Comparison of ENCODE assay signal across 19 cellular contexts in genomic region chr1:195568389-195568788, GRCh38.
DNase-seq lines count a peak whose midpoint lies in the region; ATAC-seq and TF ChIP-seq lines count a peak whose summit lies in the region.
"Had no signal": no experiment of that assay in that cellular context is flagged by ENCODE, and none has a peak within 500 bp of the region (broad histone marks: within the 10 kb centered on the region; RNA-seq: fewer than 3 reads in every experiment).

No MANE protein-coding gene starts in this region.

- H3K9ac ChIP-seq in PC-3 (ENCODE audit: low read length) (no peak overlapping the region), fibroblast of lung (ENCODE audit: insufficient read depth, low read length) (no peak overlapping the region), endodermal cell (ENCODE audit: extremely low read depth, low read length, poor library complexity, severe bottlenecking) (no peak overlapping the region)

- H3K4me3 ChIP-seq in AG04450 (ENCODE audit: low read depth, low read length), result no peak overlapping the region
- no peak overlapping the region for H3K4me3 ChIP-seq in GM23338
- no peak overlapping the region for H3K4me3 ChIP-seq in PC-3 (ENCODE audit: low read length)
- H3K4me3 ChIP-seq in fibroblast of lung (replicated peaks in 1 of 4; ENCODE audit: control extremely low read depth in 1 of 4, insufficient read depth in 1 of 4, low read depth in 3 of 4, low read length in 4 of 4), result no peak overlapping the region
- H3K4me3 ChIP-seq in endodermal cell (ENCODE audit: low read length), result no peak overlapping the region
- H3K4me3 ChIP-seq: A549, K562 had no signal

- H3K79me2 ChIP-seq in GM23338 (replicated peaks; ENCODE audit: insufficient read depth) (no peaks in the 10 kb centered on the region), PC-3 (ENCODE audit: low read length) (no peaks in the 10 kb centered on the region), fibroblast of lung (ENCODE audit: control insufficient read depth, insufficient read depth, low read length) (no peaks in the 10 kb centered on the region)

- H3K9me3 ChIP-seq in AG04450 (ENCODE audit: control insufficient read depth, insufficient read depth, low read length) (no peaks in the 10 kb centered on the region), PC-3 (ENCODE audit: low read length) (no peaks in the 10 kb centered on the region), fibroblast of lung (ENCODE audit: control insufficient read depth, insufficient read depth, low read depth, low read length) (no peaks in the 10 kb centered on the region), endodermal cell (ENCODE audit: control insufficient read depth, low read length) (no peaks in the 10 kb centered on the region)
- H3K9me3 ChIP-seq: A549, BE2C had no signal

- H3K9me3 Mint-ChIP-seq in GM23338 (no peaks in the 10 kb centered on the region), endodermal cell (no peaks in the 10 kb centered on the region)

- intact Hi-C loops in PC-3 (cut with micrococcal nuclease), result no loop called here

- no peaks in the 10 kb centered on the region for H3K36me3 Mint-ChIP-seq in GM23338 (ENCODE audit: low read depth)
- H3K36me3 Mint-ChIP-seq in endodermal cell (ENCODE audit: low read depth), result no peaks in the 10 kb centered on the region
- H3K36me3 Mint-ChIP-seq: CD4-positive, CD25-positive, alpha-beta regulatory T cell; CD8-positive, alpha-beta memory T cell had no signal

- no peaks in the 10 kb centered on the region for H4K20me1 ChIP-seq in GM23338 (replicated peaks; ENCODE audit: insufficient read depth)
- H4K20me1 ChIP-seq in PC-3 (ENCODE audit: low read length), result no peaks in the 10 kb centered on the region
- H4K20me1 ChIP-seq in fibroblast of lung (ENCODE audit: control insufficient read depth, extremely low read depth, insufficient read depth, low read length), result no peaks in the 10 kb centered on the region

- H3K4me1 ChIP-seq in GM23338 (ENCODE audit: insufficient read depth) (no peaks in the 10 kb centered on the region), PC-3 (ENCODE audit: insufficient read depth, low read length) (no peaks in the 10 kb centered on the region), fibroblast of lung (ENCODE audit: control insufficient read depth, extremely low read depth, insufficient read depth, low read length) (no peaks in the 10 kb centered on the region), endodermal cell (ENCODE audit: control insufficient read depth, insufficient read depth, low read length) (no peaks in the 10 kb centered on the region)
- H3K4me1 ChIP-seq: A549, BE2C had no signal

- no peaks in the 10 kb centered on the region for H3K27me3 Mint-ChIP-seq in GM23338 (ENCODE audit: insufficient read depth, low read depth, poor library complexity)
- H3K27me3 Mint-ChIP-seq in endodermal cell (ENCODE audit: insufficient read depth), result no peaks in the 10 kb centered on the region
- H3K27me3 Mint-ChIP-seq: CD4-positive, CD25-positive, alpha-beta regulatory T cell; CD8-positive, alpha-beta memory T cell had no signal

- peak overlapping the region; percentile 32 for H3K27ac ChIP-seq in AG04450 (ENCODE audit: low read depth, low read length)
- no peak overlapping the region for H3K27ac ChIP-seq in GM23338 (ENCODE audit: low read depth)
- no peak overlapping the region for H3K27ac ChIP-seq in PC-3 (ENCODE audit: low read length)
- no peak overlapping the region for H3K27ac ChIP-seq in fibroblast of lung (ENCODE audit: insufficient read depth, low read length)
- H3K27ac ChIP-seq in endodermal cell (ENCODE audit: low read depth, low read length), result no peak overlapping the region
- H3K27ac ChIP-seq: 22Rv1, A549, HL-60 had no signal

- H3K36me3 ChIP-seq in GM23338 (ENCODE audit: insufficient read depth) (no peaks in the 10 kb centered on the region), PC-3 (ENCODE audit: low read depth, low read length) (no peaks in the 10 kb centered on the region), fibroblast of lung (ENCODE audit: control insufficient read depth, insufficient read depth, low read length) (no peaks in the 10 kb centered on the region), endodermal cell (ENCODE audit: control insufficient read depth, insufficient read depth, low read length) (no peaks in the 10 kb centered on the region)
- H3K36me3 ChIP-seq: BE2C had no signal

- CTCF ChIA-PET in AG04450 (lab: Charles Lee), result interaction anchor here (1.0 kb wide), 1 partner anchor 15 kb away, joined by 4 read pairs; no protein-coding TSS in a partner anchor
- CTCF ChIA-PET in PC-3 (lab: Charles Lee), result no interaction called here

- H3K9me2 ChIP-seq in GM23338 (ENCODE audit: insufficient read depth), result no peaks in the 10 kb centered on the region
- no peaks in the 10 kb centered on the region for H3K9me2 ChIP-seq in PC-3 (replicated peaks; ENCODE audit: low read length)

- H3K27me3 ChIP-seq in AG04450 (ENCODE audit: control insufficient read depth, insufficient read depth, low read length) (no peaks in the 10 kb centered on the region), GM23338 (ENCODE audit: insufficient read depth) (no peaks in the 10 kb centered on the region), PC-3 (ENCODE audit: low read length) (no peaks in the 10 kb centered on the region), fibroblast of lung (ENCODE audit: control insufficient read depth, insufficient read depth, low read length) (no peaks in the 10 kb centered on the region), endodermal cell (ENCODE audit: control insufficient read depth, insufficient read depth, low read length, poor library complexity, severe bottlenecking) (no peaks in the 10 kb centered on the region)
- H3K27me3 ChIP-seq: BE2C had no signal

- no TSS peak for BruUV-seq in PC-3 (replicated peaks; lab: Mats Ljungman, UMichigan)

- no peak overlapping the region for H3K27ac Mint-ChIP-seq in GM23338
- no peak overlapping the region for H3K27ac Mint-ChIP-seq in endodermal cell
- H3K27ac Mint-ChIP-seq: CD4-positive, CD25-positive, alpha-beta regulatory T cell; CD8-positive, alpha-beta memory T cell; H9 had no signal

- TF ChIP-seq CTCF in AG04450 (IDR thresholded peaks at IDR 0.05; ENCODE audit: low read depth, low read length) (no peak), GM23338 (conservative IDR thresholded peaks at IDR 0.05; ENCODE audit: low read depth in 2 of 2) (no peak), PC-3 (conservative IDR thresholded peaks at IDR 0.05; ENCODE audit: low read depth, low read length) (no peak), fibroblast of lung (conservative IDR thresholded peaks at IDR 0.05 in 1 of 2, IDR thresholded peaks at IDR 0.05 in 1 of 2; ENCODE audit: low read depth in 1 of 2, low read length in 2 of 2) (no peak), endodermal cell (conservative IDR thresholded peaks at IDR 0.05) (no peak)

- no peaks in the 10 kb centered on the region for H3K4me1 Mint-ChIP-seq in GM23338
- no peaks in the 10 kb centered on the region for H3K4me1 Mint-ChIP-seq in endodermal cell
- H3K4me1 Mint-ChIP-seq: CD4-positive, CD25-positive, alpha-beta regulatory T cell; CD8-positive, alpha-beta memory T cell; H9 had no signal

- H3F3A ChIP-seq in GM23338 (replicated peaks; ENCODE audit: low read depth) (no peaks in the 10 kb centered on the region), PC-3 (ENCODE audit: low read length, unreplicated experiment) (no peaks in the 10 kb centered on the region)

- POLR2A ChIA-PET in AG04450 (lab: Yijun Ruan, JAX) (no interaction called here), PC-3 (lab: Charles Lee; ENCODE audit: unreplicated experiment) (no interaction called here)

- H3K4me2 ChIP-seq in GM23338 (no peak overlapping the region), PC-3 (ENCODE audit: low read length) (no peak overlapping the region), fibroblast of lung (ENCODE audit: extremely low read depth, insufficient read depth, low read length) (no peak overlapping the region)
- H3K4me2 ChIP-seq: A549 had no signal

- H3K4me3 Mint-ChIP-seq in GM23338 (no peak overlapping the region), endodermal cell (no peak overlapping the region)
- H3K4me3 Mint-ChIP-seq: CD4-positive, CD25-positive, alpha-beta regulatory T cell; CD8-positive, alpha-beta memory T cell; H9 had no signal

- H2AFZ ChIP-seq in GM23338 (peak overlapping the region; percentile 72; the same call in 1 of the 2 replicates), PC-3 (ENCODE audit: low read length) (no peak overlapping the region), fibroblast of lung (ENCODE audit: low read length) (no peak overlapping the region)

- ATAC-seq in GM23338, result no peak
- ATAC-seq in PC-3, result peak; percentile 67
- ATAC-seq: A549, K562 had no signal

- DNase-seq in AG04450 (ENCODE audit: low read depth, low spot score) (peak; percentile 63), GM23338 (ENCODE audit: low spot score) (no peak), PC-3 (no peak), fibroblast of lung (ENCODE audit: low read depth in 2 of 2) (peak; percentile 4 to 30), amygdala (lab: John Stamatoyannopoulos, UW) (no peak), D341Med (ENCODE audit: low spot score) (no peak), endodermal cell (no peak)
- no peak for DNase-seq in stimulated activated naive CD4-positive, alpha-beta T cell (lab: John Stamatoyannopoulos, UW)
- DNase-seq: BE2C; C1 segment of cervical spinal cord; CD4-positive, CD25-positive, alpha-beta regulatory T cell; CD8-positive, alpha-beta memory T cell; COR-L47; GF-D8; H9 had no signal

Comparison
In these comparisons a context has a peak if more than half of its experiments do, and no peak if none do; other contexts are left out.
1. DNase-seq: peak in AG04450 (single experiment) and fibroblast of lung (2 of 2); none in GM23338 (single experiment), PC-3 (single experiment), amygdala (0 of 56), stimulated activated naive CD4-positive, alpha-beta T cell (0 of 6), D341Med (single experiment) and endodermal cell (single experiment).